Comparison of ENCODE assay signal across 1 cellular context in genomic region chr6:98827295-98828159, GRCh38.
A peak's percentile ranks its signal among the peaks of the same experiment; 100 is the strongest.
TF ChIP-seq lines count a peak whose summit lies in the region.

No MANE protein-coding gene starts in this region.

TF ChIP-seq in H1, 55 proteins besides CTCF, POLR2A, EP300 and RAD21 (continued from another document):
- TF ChIP-seq KDM4A (IDR thresholded peaks at IDR 0.05; ENCODE audit: low read depth, low read length, severe bottlenecking) (peak; percentile 43), TCF12 (IDR thresholded peaks at IDR 0.05; ENCODE audit: low read depth, low read length) (0 out of 2 replicates have a peak, but pooled peaks have one; percentile 22), GTF2F1 (IDR thresholded peaks at IDR 0.05; ENCODE audit: borderline replicate concordance, low read depth, low read length) (no peak), EGR1 (IDR thresholded peaks at IDR 0.05; ENCODE audit: borderline replicate concordance, low read depth, low read length) (peak; percentile 33; the same call in 1 of the 2 replicates), SP4 (IDR thresholded peaks at IDR 0.05; ENCODE audit: low read length) (no peak)
TF ChIP-seq in H1: peak in this region for 8.
